Comparison of ENCODE assay signal across 7 cellular contexts in genomic region chr1:200488375-200489165, GRCh38.
DNase-seq lines count a peak whose midpoint lies in the region; ATAC-seq and TF ChIP-seq lines count a peak whose summit lies in the region.

No MANE protein-coding gene starts in this region.

- H3K79me1 ChIP-seq in H9 (ENCODE audit: insufficient read depth, low read depth, low read length, poor library complexity, severe bottlenecking), result no peaks in the 10 kb centered on the region

- H3K4me1 Mint-ChIP-seq in H9 (peaks cover 10 to 17% of the 10 kb centered on the region in 2 experiments), T-helper 17 cell (peaks cover 12% of the 10 kb centered on the region), chondrocyte (ENCODE audit: low read depth) (peaks cover 13% of the 10 kb centered on the region)

- 95% methylated on average over 2 of the region's 15 CpGs for WGBS in H9 (ENCODE audit: extremely low coverage, insufficient read length, low lambda C conversion rate)

- H3T11ph ChIP-seq in H9 (ENCODE audit: low read length), result no peak overlapping the region

- H3K56ac ChIP-seq in H9 (ENCODE audit: insufficient read length, low read depth, low read length), result no peak overlapping the region

- TF ChIP-seq CTCF in H9 (conservative IDR thresholded peaks at IDR 0.05) (peak; percentile 91), chondrocyte (IDR thresholded peaks at IDR 0.05) (peak; percentile 93)

- H3K23me2 ChIP-seq in H9 (ENCODE audit: insufficient read length, low read depth, low read length, poor library complexity, severe bottlenecking), result no peaks in the 10 kb centered on the region

- H2BK15ac ChIP-seq in H9 (ENCODE audit: low read depth, low read length), result no peak overlapping the region

- H3K4ac ChIP-seq in H9 (ENCODE audit: low read depth, low read length), result no peak overlapping the region

- DNase-seq in GM03348 (ENCODE audit: low spot score) (peak; percentile 83), H9 (peak; percentile 65), NCI-H1694 (lab: John Stamatoyannopoulos, UW) (peak; percentile 63), T-helper 17 cell (peak in 1 of 3 donors; percentile 21), chondrocyte (ENCODE audit: low spot score) (no peak), kidney glomerular epithelial cell (lab: John Stamatoyannopoulos, UW) (peak; percentile 86)
- peak; percentile 45 for DNase-seq in stimulated activated CD8-positive, alpha-beta memory T cell treated with anti-CD3 and anti-CD28 coated beads, Interleukin-4, amount 100 ng/mL, for 48 hours

- H4K91ac ChIP-seq in H9 (ENCODE audit: insufficient read length, low read depth, low read length), result no peak overlapping the region

- H2BK120ac ChIP-seq in H9 (ENCODE audit: low read depth, low read length, poor library complexity, severe bottlenecking), result no peak overlapping the region

- peaks cover 11% of the 10 kb centered on the region for H3K27me3 Mint-ChIP-seq in H9 (ENCODE audit: low read depth)
- peaks cover 30% of the 10 kb centered on the region for H3K27me3 Mint-ChIP-seq in T-helper 17 cell
- peaks cover 5% of the 10 kb centered on the region for H3K27me3 Mint-ChIP-seq in chondrocyte (ENCODE audit: low read depth)

- H3K4me1 ChIP-seq in H9 (ENCODE audit: insufficient read depth, low read length), result peaks cover 4% of the 10 kb centered on the region

- no peaks in the 10 kb centered on the region for H3K79me2 ChIP-seq in H9 (ENCODE audit: insufficient read depth, low read length)

- no peaks in the 10 kb centered on the region for H3K9me3 Mint-ChIP-seq in H9
- no peaks in the 10 kb centered on the region for H3K9me3 Mint-ChIP-seq in chondrocyte (ENCODE audit: low read depth)

- peak overlapping the region; percentile 50 for H3K4me2 ChIP-seq in H9 (ENCODE audit: insufficient read depth, insufficient read length, low read length)

- H3K23ac ChIP-seq in H9 (ENCODE audit: insufficient read length, low read depth, low read length), result no peak overlapping the region

- no peak overlapping the region for H3K9ac ChIP-seq in H9 (ENCODE audit: extremely low read depth, insufficient read length, low read length)

- no peak overlapping the region for H2AK5ac ChIP-seq in H9 (ENCODE audit: insufficient read length, low read length)

- H3K27ac Mint-ChIP-seq in H9 (no peak overlapping the region; a peak in 1 of 7 replicates), T-helper 17 cell (no peak overlapping the region), chondrocyte (ENCODE audit: unreplicated experiment) (peak overlapping the region; percentile 6)

- H3K4me3 Mint-ChIP-seq in H9, result peak overlapping the region; percentile 16 to 45; a peak in 4 of 5 replicates
- no peak overlapping the region for H3K4me3 Mint-ChIP-seq in T-helper 17 cell
- H3K4me3 Mint-ChIP-seq in chondrocyte (ENCODE audit: unreplicated experiment), result peak overlapping the region; percentile 40

- H2BK5ac ChIP-seq in H9 (ENCODE audit: insufficient read length, low read length), result no peak overlapping the region

- no peak overlapping the region for H2BK20ac ChIP-seq in H9 (ENCODE audit: low read depth, low read length, poor library complexity, severe bottlenecking)

- no peaks in the 10 kb centered on the region for H4K20me1 ChIP-seq in H9 (ENCODE audit: control insufficient read depth, insufficient read depth, insufficient read length)

- H3K9me3 ChIP-seq in H9 (ENCODE audit: control insufficient read depth, low read depth, low read length) (no peaks in the 10 kb centered on the region), T-helper 17 cell (ENCODE audit: control insufficient read depth, low read length, poor library complexity, severe bottlenecking) (no peaks in the 10 kb centered on the region)

- H3K36me3 Mint-ChIP-seq in H9 (ENCODE audit: insufficient read depth in 1 of 3, low read depth in 3 of 3) (no peaks in the 10 kb centered on the region), T-helper 17 cell (ENCODE audit: low read depth) (peaks cover 2% of the 10 kb centered on the region), chondrocyte (ENCODE audit: low read depth) (no peaks in the 10 kb centered on the region)

- H2BK12ac ChIP-seq in H9 (ENCODE audit: insufficient read length, low read depth, low read length), result no peak overlapping the region

- H3K27ac ChIP-seq in H9 (ENCODE audit: insufficient read length, low read depth, low read length), result no peak overlapping the region

- no peak overlapping the region for H4K8ac ChIP-seq in H9 (replicated peaks; ENCODE audit: insufficient read length, low read depth, low read length)

- no peak overlapping the region for H4K5ac ChIP-seq in H9 (ENCODE audit: insufficient read length, low read depth, low read length)

- ATAC-seq in T-helper 17 cell, result peak; percentile 67

- H3K14ac ChIP-seq in H9 (ENCODE audit: insufficient read depth, low read length), result no peak overlapping the region

- H3K18ac ChIP-seq in H9 (ENCODE audit: insufficient read length, low read depth, low read length), result no peak overlapping the region

- peak overlapping the region; percentile 85 for H2AFZ ChIP-seq in H9 (ENCODE audit: low read length)

- H3K27me3 ChIP-seq in H9 (ENCODE audit: insufficient read depth, low read length), result no peaks in the 10 kb centered on the region; the same call in 1 of the 2 replicates
